29 cellular contexts compared by ENCODE assay signal in the genomic region with DNA sequence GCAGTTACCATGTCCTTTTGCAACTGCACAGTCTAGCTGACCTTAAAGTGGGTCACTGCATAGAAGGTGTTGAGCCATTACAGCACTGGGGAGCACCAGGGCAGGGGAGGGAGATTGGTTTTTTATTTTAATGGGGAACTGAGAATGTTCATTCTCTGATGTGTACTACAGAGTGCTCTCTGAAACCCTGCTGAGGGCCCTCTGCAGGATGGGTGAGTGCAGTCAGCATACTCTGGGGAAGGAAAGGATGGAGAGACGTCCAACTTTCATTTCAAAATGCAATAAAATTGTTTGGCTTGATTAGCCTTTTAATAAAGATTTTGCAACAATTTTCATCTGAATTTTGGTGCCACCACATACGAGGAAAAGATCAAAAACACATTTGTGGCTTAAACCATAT.
"Had no signal": no experiment of that assay in that cellular context is flagged by ENCODE, and none has a peak within 500 bp of the region (broad histone marks: within the 10 kb centered on the region; RNA-seq: fewer than 3 reads in every experiment).

No MANE protein-coding gene starts in this region.

- H3K9me3 ChIP-seq: left lung, lower lobe of right lung, pancreas, prostate gland, suprapubic skin, thoracic aorta, tibial artery, upper lobe of right lung had no signal

- H3K36me3 ChIP-seq: left lung, lower lobe of right lung, pancreas, prostate gland, suprapubic skin, thoracic aorta, tibial artery, upper lobe of right lung had no signal

- H3K27me3 ChIP-seq: pancreas had no signal

- H3K4me3 ChIP-seq: left lung, lower lobe of right lung, pancreas, prostate gland, skin epidermis, suprapubic skin, thoracic aorta, tibial artery, upper lobe of right lung had no signal

- FAIRE-seq: islet of Langerhans, kidney, pancreas, urothelium cell line had no signal

- H3K4me1 ChIP-seq: left lung, lower lobe of right lung, pancreas, prostate gland, suprapubic skin, upper lobe of right lung had no signal

- ATAC-seq: left lung; lower lobe of right lung; naive thymus-derived CD8-positive, alpha-beta T cell; right cardiac atrium; sciatic nerve; stimulated activated naive B cell treated with anti-CD40 and anti-IgM and Interleukin-4, amounts not matched to agents 10 μg/mL and 1 μg/mL and 100 μg/mL, for 72 hours; upper lobe of right lung had no signal

- DNase-seq: hypothalamus; immature natural killer cell; kidney; left colon; left lung; lower lobe of right lung; mammary epithelial cell; mesenchymal stem cell; naive thymus-derived CD8-positive, alpha-beta T cell; nucleus accumbens; pancreas; posterior cingulate gyrus; retina; right cardiac atrium; stimulated activated CD4-positive, alpha-beta T cell treated with anti-CD3 and anti-CD28 coated beads, Interleukin-12 subunit alpha, Interleukin-12 subunit beta, amount 100 ng/mL, for 4 hours; stimulated activated CD4-positive, alpha-beta T cell treated with anti-CD3 and anti-CD28 coated beads, Interleukin-15, amount 100 ng/mL, for 24 hours; stimulated activated CD4-positive, alpha-beta T cell treated with anti-CD3 and anti-CD28 coated beads, Interleukin-2, amount 100 ng/mL, for 24 hours; stimulated activated CD4-positive, alpha-beta T cell treated with anti-CD3 and anti-CD28 coated beads, Interleukin-4, amount 100 ng/mL, for 1 hour; stimulated activated naive B cell treated with anti-CD40 and anti-IgM and Interleukin-4, amounts not matched to agents 10 μg/mL and 1 μg/mL and 100 μg/mL, for 72 hours; tibial artery; trophoblast cell; upper lobe of right lung had no signal

- H3K27ac ChIP-seq: left lung, lower lobe of right lung, pancreas, prostate gland, skin epidermis, suprapubic skin, thoracic aorta, tibial artery, upper lobe of right lung had no signal
